ENCODE assay signal across 15 cellular contexts in genomic region chr3:15744176-15744575, GRCh38. TPM values are rescaled to one million over a fixed set of nuclear protein-coding genes. Genes with fewer than 3 reads are reported as not detected.
DNase-seq lines count a peak whose midpoint lies in the region; ATAC-seq, FAIRE-seq and TF ChIP-seq lines count a peak whose summit lies in the region.
"Had no signal": no experiment of that assay in that cellular context is flagged by ENCODE, and none has a peak within 500 bp of the region (broad histone marks: within the 10 kb centered on the region; RNA-seq: fewer than 3 reads in every experiment).

No MANE protein-coding gene starts in this region.

- H3K27ac ChIP-seq in K562 (ENCODE audit: extremely low read depth, low read depth, low read length) (peak overlapping the region; percentile 19; the same call in 2 of the 3 replicates), testis (peak overlapping the region in 1 of 2 donors; percentile 23)
- H3K27ac ChIP-seq: BLaER1 treated with 17β-estradiol and CSF1 and Interleukin-3, amounts not matched to agents 10 nM and 100 nM had no signal

- H3K79me2 ChIP-seq in K562 (ENCODE audit: control insufficient read depth, insufficient read depth, low read length) = no peaks in the 10 kb centered on the region

- no peaks in the 10 kb centered on the region for H3K27me3 Mint-ChIP-seq in T-helper 1 cell treated with Interleukin-12 subunit alpha and Interleukin-12 subunit beta and Interleukin-4 antibody, amounts not matched to agents 30 μg/mL and 1 μg/mL, for 36 hours (ENCODE audit: low read depth)
- H3K27me3 Mint-ChIP-seq: B cell had no signal

- no peak overlapping the region for H3K4me3 Mint-ChIP-seq in T-helper 1 cell treated with Interleukin-12 subunit alpha and Interleukin-12 subunit beta and Interleukin-4 antibody, amounts not matched to agents 30 μg/mL and 1 μg/mL, for 36 hours
- H3K4me3 Mint-ChIP-seq: B cell; CD8-positive, alpha-beta T cell had no signal

- FAIRE-seq in K562 (lab: Jason Lieb, UNC) = no peak

- no peaks in the 10 kb centered on the region for H4K20me1 ChIP-seq in K562 (replicated peaks; ENCODE audit: control insufficient read depth, insufficient read depth, low read length)
- H4K20me1 ChIP-seq: BLaER1 treated with 17β-estradiol and CSF1 and Interleukin-3, amounts not matched to agents 10 nM and 100 nM had no signal

- H3K4me1 Mint-ChIP-seq in T-helper 1 cell treated with Interleukin-12 subunit alpha and Interleukin-12 subunit beta and Interleukin-4 antibody, amounts not matched to agents 30 μg/mL and 1 μg/mL, for 36 hours (ENCODE audit: low read depth) = peaks cover 39% of the 10 kb centered on the region

- H2AFZ ChIP-seq in K562 (ENCODE audit: low read depth, low read length) = no peak overlapping the region

- CTCF ChIA-PET in K562 (lab: Yijun Ruan, JAX; ENCODE audit: low intra/inter-chr PET ratio) = no interaction called here

- TF ChIP-seq CTCF in K562 (IDR thresholded peaks at IDR 0.05 in 2 of 3, conservative IDR thresholded peaks at IDR 0.05 in 1 of 3; ENCODE audit: insufficient read depth in 2 of 3, low read depth in 1 of 3, low read length in 3 of 3) (no peak), testis (IDR thresholded peaks at IDR 0.05) (no peak)

- peaks cover 4% of the 10 kb centered on the region; the same call in 1 of the 2 replicates for H3K9me3 ChIP-seq in K562 (replicated peaks; ENCODE audit: control insufficient read depth, insufficient read depth, low read depth, low read length)
- H3K9me3 ChIP-seq in testis = no peaks in the 10 kb centered on the region

- no peak overlapping the region for H3K4me2 ChIP-seq in K562 (ENCODE audit: insufficient read depth, low read length)
- H3K4me2 ChIP-seq: BLaER1 treated with 17β-estradiol and CSF1 and Interleukin-3, amounts not matched to agents 10 nM and 100 nM had no signal

- H3K36me3 ChIP-seq in K562 (ENCODE audit: control insufficient read depth, insufficient read depth, low read length) (peaks cover 4% of the 10 kb centered on the region; the same call in 1 of the 3 replicates), testis (ENCODE audit: low read depth, missing control alignments) (no peaks in the 10 kb centered on the region)

- BruUV-seq in K562 (replicated peaks; lab: Mats Ljungman, UMichigan) = no TSS peak

- in situ Hi-C loops in K562 (cut with MboI) = no loop called here

- H3K4me1 ChIP-seq in K562 (replicated peaks in 1 of 2; ENCODE audit: control insufficient read depth in 2 of 2, insufficient read depth in 2 of 2, low read length in 2 of 2) (peaks cover 0 to 4% of the 10 kb centered on the region in 2 experiments; a peak in 2 of 5 replicates), testis (peaks cover 3% of the 10 kb centered on the region)
- H3K4me1 ChIP-seq: BLaER1 treated with 17β-estradiol and CSF1 and Interleukin-3, amounts not matched to agents 10 nM and 100 nM; HAP-1 had no signal

- ATAC-seq in K562 (peak; percentile 49; the same call in 1 of the 3 replicates), GM19452 (IDR thresholded peaks at IDR 0.05; ENCODE audit: unreplicated experiment) (no peak), GM21723 (IDR thresholded peaks at IDR 0.05; ENCODE audit: unreplicated experiment) (no peak)
- ATAC-seq: CD8-positive, alpha-beta T cell had no signal

- no peak overlapping the region for H3K9ac ChIP-seq in K562 (ENCODE audit: insufficient read depth in 1 of 2, low read depth in 2 of 2, low read length in 2 of 2)
- H3K9ac ChIP-seq: BLaER1 treated with 17β-estradiol and CSF1 and Interleukin-3, amounts not matched to agents 10 nM and 100 nM had no signal

- H3K4me3 ChIP-seq in K562 = no peak overlapping the region
- no peak overlapping the region for H3K4me3 ChIP-seq in testis
- H3K4me3 ChIP-seq: BLaER1 treated with 17β-estradiol and CSF1 and Interleukin-3, amounts not matched to agents 10 nM and 100 nM; HAP-1 had no signal

- no peaks in the 10 kb centered on the region for H3K9me1 ChIP-seq in K562 (ENCODE audit: control insufficient read depth, insufficient read depth, low read length)

- intact Hi-C loops in K562 (cut with micrococcal nuclease) = no loop called here
- intact Hi-C loops in testis (cut with DNase I; ENCODE audit: low total_unique reads) = no loop called here

- POLR2A ChIA-PET in K562 (lab: Yijun Ruan, JAX) = interaction anchor here (1.2 to 1.8 kb wide), 3 partner anchors 14 to 53 kb away, joined by 3 to 4 read pairs (median 3); partner anchors contain the start of gene ANKRD28

- peaks cover 44% of the 10 kb centered on the region for H3K9me3 Mint-ChIP-seq in T-helper 1 cell treated with Interleukin-12 subunit alpha and Interleukin-12 subunit beta and Interleukin-4 antibody, amounts not matched to agents 30 μg/mL and 1 μg/mL, for 36 hours

- TF ChIP-seq EP300 in K562 (IDR thresholded peaks at IDR 0.05; ENCODE audit: low read length) = no peak

- DNase-seq in T-helper 1 cell = no peak
- peak in 1 of 4 experiments; percentile 10 for DNase-seq in K562 (ENCODE audit: extremely low read depth in 1 of 4, low spot score in 3 of 4)
- peak; percentile 60 for DNase-seq in testis
- no peak for DNase-seq in superior temporal gyrus (ENCODE audit: extremely low spot score)
- DNase-seq: 8988T; Calu3; CD8-positive, alpha-beta T cell; DMS79 treated with DMSO at 0.1 percent for 48 hours; GF-D8 had no signal

- no peaks in the 10 kb centered on the region for H3K27me3 ChIP-seq in K562 (ENCODE audit: control insufficient read depth in 2 of 2, insufficient read depth in 2 of 2, low read length in 2 of 2)
- no peaks in the 10 kb centered on the region for H3K27me3 ChIP-seq in testis
- H3K27me3 ChIP-seq: BLaER1 treated with 17β-estradiol and CSF1 and Interleukin-3, amounts not matched to agents 10 nM and 100 nM had no signal

- 68% methylated on average over 6 of the region's 6 CpGs for WGBS in K562 (ENCODE audit: insufficient coverage, low coverage, missing lambda C conversion rate)
- WGBS in testis, 2 donors = 67 to 73% methylated on average over 6 of the region's 6 CpGs

- H3K27ac Mint-ChIP-seq in T-helper 1 cell treated with Interleukin-12 subunit alpha and Interleukin-12 subunit beta and Interleukin-4 antibody, amounts not matched to agents 30 μg/mL and 1 μg/mL, for 36 hours = peak overlapping the region; percentile 5
- H3K27ac Mint-ChIP-seq: B cell had no signal

- H3K36me3 Mint-ChIP-seq in T-helper 1 cell treated with Interleukin-12 subunit alpha and Interleukin-12 subunit beta and Interleukin-4 antibody, amounts not matched to agents 30 μg/mL and 1 μg/mL, for 36 hours (ENCODE audit: low read depth) = peaks cover 49% of the 10 kb centered on the region

- TF ChIP-seq RAD21 in K562 (CRISPR knock-in tag; conservative IDR thresholded peaks at IDR 0.05 in 1 of 2, IDR thresholded peaks at IDR 0.05 in 1 of 2) = no peak

- TF ChIP-seq POLR2A in K562 (conservative IDR thresholded peaks at IDR 0.05) = no peak
- TF ChIP-seq POLR2A in testis (IDR thresholded peaks at IDR 0.05) = no peak

TF ChIP-seq in K562, 482 proteins besides CTCF, POLR2A, EP300 and RAD21 (continues in another document):
- TF ChIP-seq, protein P1, sequence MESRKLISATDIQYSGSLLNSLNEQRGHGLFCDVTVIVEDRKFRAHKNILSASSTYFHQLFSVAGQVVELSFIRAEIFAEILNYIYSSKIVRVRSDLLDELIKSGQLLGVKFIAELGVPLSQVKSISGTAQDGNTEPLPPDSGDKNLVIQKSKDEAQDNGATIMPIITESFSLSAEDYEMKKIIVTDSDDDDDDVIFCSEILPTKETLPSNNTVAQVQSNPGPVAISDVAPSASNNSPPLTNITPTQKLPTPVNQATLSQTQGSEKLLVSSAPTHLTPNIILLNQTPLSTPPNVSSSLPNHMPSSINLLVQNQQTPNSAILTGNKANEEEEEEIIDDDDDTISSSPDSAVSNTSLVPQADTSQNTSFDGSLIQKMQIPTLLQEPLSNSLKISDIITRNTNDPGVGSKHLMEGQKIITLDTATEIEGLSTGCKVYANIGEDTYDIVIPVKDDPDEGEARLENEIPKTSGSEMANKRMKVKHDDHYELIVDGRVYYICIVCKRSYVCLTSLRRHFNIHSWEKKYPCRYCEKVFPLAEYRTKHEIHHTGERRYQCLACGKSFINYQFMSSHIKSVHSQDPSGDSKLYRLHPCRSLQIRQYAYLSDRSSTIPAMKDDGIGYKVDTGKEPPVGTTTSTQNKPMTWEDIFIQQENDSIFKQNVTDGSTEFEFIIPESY (CRISPR knock-in tag; IDR thresholded peaks at IDR 0.05) = peak; percentile 83
- TF ChIP-seq GABPA (tag; conservative IDR thresholded peaks at IDR 0.05; ENCODE audit: low read depth) = no peak
- TF ChIP-seq NFIC (IDR thresholded peaks at IDR 0.05) = peak; percentile 87

RNA-seq across cellular contexts. Expression of gene ANKRD28, which starts 53.6 kb away (rescaled TPM):
- total RNA-seq in K562 (2011; cell fraction: chromatin; rRNA removed; ENCODE audit: low replicate concordance) = 112 and 305 TPM in 2 replicates
- total RNA-seq in K562 (2011; cell fraction: nucleolus; rRNA removed) = 35.9 and 58.7 TPM in 2 replicates
- total RNA-seq in K562 (2011; cell fraction: nucleoplasm; rRNA removed) = 85.0 and 104 TPM in 2 replicates
- total RNA-seq in K562 (2014; rRNA removed) (33.6 and 38.6 TPM in 2 replicates), K562 (2014; rRNA removed; fragmentation: Illumina TruSeq; extraction: Trizol) (48.6 and 57.4 TPM in 2 replicates), K562 (2015; rRNA removed; fragmentation: Illumina TruSeq; extraction: Trizol) (52.9 and 56.4 TPM in 2 replicates), K562 (2021) (48.6 and 53.0 TPM in 2 replicates), testis (10 to 100 TPM; 93.8 to 96.3 TPM)
- polyA plus RNA-seq in K562 (2011; rRNA removed) (66.0 and 71.7 TPM in 2 replicates), K562 (2014; fragmentation: Illumina TruSeq; extraction: Trizol) (36.7 and 42.4 TPM in 2 replicates), K562 (2014; fragmentation: Nextera tagmentation; extraction: Ambion mirVana) (10 to 100 TPM; 11.7 to 13.4 TPM), K562 (2014; rRNA removed) (25.0 and 29.3 TPM in 2 replicates), testis (ENCODE audit: insufficient read depth, low read depth, low replicate concordance) (82.8 TPM)
- polyA plus RNA-seq in K562 (2011; cell fraction: cytosol; rRNA removed) = 25.2 and 40.6 TPM in 2 replicates
- 61.1 and 103 TPM in 2 replicates for polyA plus RNA-seq in K562 (2011; cell fraction: nucleus; rRNA removed)
- 31.5 and 33.0 TPM in 2 replicates for polyA plus RNA-seq in K562 (2012)
- 187 and 268 TPM in 2 replicates for polyA minus RNA-seq in K562 (2011; rRNA and poly(A)+ RNA removed)
- 44.7 and 62.7 TPM in 2 replicates for polyA minus RNA-seq in K562 (2011; cell fraction: cytosol; rRNA and poly(A)+ RNA removed)
- 57.1 and 160 TPM in 2 replicates for polyA minus RNA-seq in K562 (2011; cell fraction: nucleus; rRNA and poly(A)+ RNA removed)
